2 cellular contexts compared by ENCODE assay signal in genomic region chr5:159435855-159436254, GRCh38.
TF ChIP-seq lines count a peak whose summit lies in the region.

No MANE protein-coding gene starts in this region.

TF ChIP-seq in SK-N-SH, 30 proteins besides CTCF, POLR2A, EP300 and RAD21 (continued from another document):
- TF ChIP-seq NRF1 (IDR thresholded peaks at IDR 0.05; ENCODE audit: low read depth, low read length), result no peak
- no peak for TF ChIP-seq EZH2phosphoT487 (IDR thresholded peaks at IDR 0.05; ENCODE audit: borderline replicate concordance, low read depth)
- no peak for TF ChIP-seq POLR2AphosphoS5 (IDR thresholded peaks at IDR 0.05; ENCODE audit: low read depth, low read length)
- no peak for TF ChIP-seq CHD2 (IDR thresholded peaks at IDR 0.05; ENCODE audit: low read length, partially characterized antibody)
- no peak for TF ChIP-seq ZBTB33 (IDR thresholded peaks at IDR 0.05; ENCODE audit: borderline replicate concordance, low read depth)
- TF ChIP-seq TEAD4 (IDR thresholded peaks at IDR 0.05; ENCODE audit: borderline replicate concordance, insufficient read depth), result no peak

TF ChIP-seq in SK-N-SH treated with all-trans-retinoic acid at 6 μM for 48 hours, 23 proteins besides CTCF, POLR2A, EP300 and RAD21 (continued from another document):
- no peak for TF ChIP-seq POU6F1 (CRISPR knock-in tag; IDR thresholded peaks at IDR 0.05; ENCODE audit: borderline replicate concordance, low read depth)
